8 cellular contexts compared by ENCODE assay signal in the genomic region with DNA sequence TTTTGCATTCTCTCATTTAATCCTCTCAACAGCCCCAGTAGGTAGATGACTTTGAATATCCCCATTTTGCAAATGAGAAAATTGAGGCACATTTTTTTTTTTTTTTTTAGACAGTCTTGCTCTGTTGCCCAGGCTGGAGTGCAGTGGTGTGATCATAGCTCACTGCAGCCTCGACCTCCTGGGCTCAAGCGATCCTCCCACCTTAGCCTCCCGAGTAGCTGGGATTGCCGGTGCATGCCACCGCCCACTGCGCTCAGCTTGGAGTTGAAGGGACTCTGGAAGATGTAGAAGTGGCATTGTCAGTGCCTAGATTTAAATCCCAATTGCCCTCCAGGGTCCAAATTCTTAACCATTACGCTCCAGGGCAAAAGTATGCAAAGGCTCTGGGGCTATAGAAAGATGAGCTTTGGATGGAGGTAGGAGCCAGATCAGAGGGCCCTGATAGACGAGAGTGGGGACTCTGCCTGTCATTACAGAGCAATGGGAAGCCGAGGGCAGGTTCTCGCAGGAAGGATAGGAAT. TPM values are rescaled to one million over a fixed set of nuclear protein-coding genes. Genes with fewer than 3 reads are reported as not detected.
DNase-seq lines count a peak whose midpoint lies in the region; FAIRE-seq and TF ChIP-seq lines count a peak whose summit lies in the region.

No MANE protein-coding gene starts in this region.

- H3K27ac Mint-ChIP-seq in Caco-2 (ENCODE audit: unreplicated experiment) = peak overlapping the region; percentile 63

- H4K20me1 ChIP-seq in PC-9 (ENCODE audit: insufficient read depth) = no peaks in the 10 kb centered on the region
- H4K20me1 ChIP-seq in endothelial cell of umbilical vein (replicated peaks; ENCODE audit: control insufficient read depth, extremely low read depth, insufficient read depth, low read length) = no peaks in the 10 kb centered on the region

- intact Hi-C loops in Caco-2 (cut with micrococcal nuclease; ENCODE audit: unreplicated experiment) = no loop called here
- intact Hi-C loops in PC-9 (cut with micrococcal nuclease; ENCODE audit: unreplicated experiment) = loop anchor here (1.0 kb wide), 1 partner anchor 13 kb away; no protein-coding TSS in a partner anchor
- intact Hi-C loops in endothelial cell of umbilical vein (cut with micrococcal nuclease) = loop anchor here (1.0 to 5.0 kb wide), 2 partner anchors 13 to 34 kb away; partner anchors contain the start of gene PEX11G

- H3K4me2 ChIP-seq in PC-9 (peak overlapping the region; percentile 99), endothelial cell of umbilical vein (ENCODE audit: insufficient read depth, low read length) (peak overlapping the region; percentile 91), trophoblast cell (ENCODE audit: low read length) (peak overlapping the region; percentile 88)

- peaks cover 12% of the 10 kb centered on the region for H3K79me1 ChIP-seq in trophoblast cell (ENCODE audit: low read length)

- H4K12ac ChIP-seq in trophoblast cell (ENCODE audit: low read depth, low read length) = peak overlapping the region; percentile 96

- no peaks in the 10 kb centered on the region for H3K9me1 ChIP-seq in endothelial cell of umbilical vein (replicated peaks; ENCODE audit: control insufficient read depth, extremely low read depth, insufficient read depth, low read length)

- H3K4me1 ChIP-seq in Caco-2 (peaks cover 10% of the 10 kb centered on the region), PC-9 (replicated peaks; ENCODE audit: insufficient read depth) (peaks cover 21% of the 10 kb centered on the region), endothelial cell of umbilical vein (ENCODE audit: control insufficient read depth, extremely low read depth, insufficient read depth, low read length) (peaks cover 22% of the 10 kb centered on the region), trophoblast cell (ENCODE audit: control insufficient read depth in 1 of 2, insufficient read depth in 2 of 2, low read length in 2 of 2) (peaks cover 11 to 16% of the 10 kb centered on the region in 2 experiments)

- no peak overlapping the region for H2AK5ac ChIP-seq in trophoblast cell (ENCODE audit: low read length)

- peak overlapping the region; percentile 84 for H3K14ac ChIP-seq in trophoblast cell (ENCODE audit: low read length)

- BruUV-seq in Caco-2 (replicated peaks; lab: Mats Ljungman, UMichigan) (no TSS peak), PC-9 (replicated peaks; lab: Mats Ljungman, UMichigan) (no TSS peak), endothelial cell of umbilical vein (replicated peaks; lab: Mats Ljungman, UMichigan) (no TSS peak)

- H2AFZ ChIP-seq in PC-9 = peak overlapping the region; percentile 39; the same call in 1 of the 2 replicates
- peak overlapping the region; percentile 92 for H2AFZ ChIP-seq in endothelial cell of umbilical vein (ENCODE audit: low read depth, low read length)
- no peak overlapping the region for H2AFZ ChIP-seq in trophoblast cell (ENCODE audit: insufficient read depth, low read length, poor library complexity)

- H3K9me2 ChIP-seq in PC-9 (ENCODE audit: insufficient read depth) = no peaks in the 10 kb centered on the region

- H3K27ac ChIP-seq in PC-9 = no peak overlapping the region
- no peak overlapping the region for H3K27ac ChIP-seq in endothelial cell of umbilical vein (ENCODE audit: insufficient read depth, low read depth, low read length)
- peak overlapping the region; percentile 22 for H3K27ac ChIP-seq in trophoblast cell (ENCODE audit: low read depth, low read length)

- H4K91ac ChIP-seq in trophoblast cell (ENCODE audit: low read depth, low read length) = peak overlapping the region; percentile 87

- H3K27me3 ChIP-seq in Caco-2 (replicated peaks; ENCODE audit: control insufficient read depth, insufficient read depth, low read length) (no peaks in the 10 kb centered on the region), PC-9 (ENCODE audit: insufficient read depth, low read depth) (no peaks in the 10 kb centered on the region), endothelial cell of umbilical vein (ENCODE audit: control insufficient read depth in 2 of 2, insufficient read depth in 2 of 2, low read length in 2 of 2) (no peaks in the 10 kb centered on the region), trophoblast cell (ENCODE audit: insufficient read depth, low read length) (no peaks in the 10 kb centered on the region)

- no peak overlapping the region for H3K18ac ChIP-seq in trophoblast cell (ENCODE audit: low read length)

- H3K79me2 ChIP-seq in PC-9 (ENCODE audit: low read depth) = peaks cover 13% of the 10 kb centered on the region; the same call in 1 of the 2 replicates
- H3K79me2 ChIP-seq in endothelial cell of umbilical vein (ENCODE audit: control insufficient read depth, insufficient read depth, low read length) = peaks cover 9% of the 10 kb centered on the region
- H3K79me2 ChIP-seq in trophoblast cell (ENCODE audit: control insufficient read depth, insufficient read depth, low read length, poor library complexity) = peaks cover 10% of the 10 kb centered on the region

- H3F3A ChIP-seq in PC-9 (ENCODE audit: insufficient read depth, low read depth) = peaks cover 40% of the 10 kb centered on the region

- H2BK5ac ChIP-seq in trophoblast cell (ENCODE audit: low read depth, low read length, poor library complexity) = peak overlapping the region; percentile 70

- H3K4me3 Mint-ChIP-seq in Caco-2 (ENCODE audit: unreplicated experiment) = peak overlapping the region; percentile 85

- H3K4ac ChIP-seq in trophoblast cell (ENCODE audit: low read depth, low read length) = no peak overlapping the region

- H3K23ac ChIP-seq in trophoblast cell (ENCODE audit: low read length) = no peak overlapping the region

- CTCF ChIA-PET in Caco-2 (lab: Charles Lee) (interaction anchor here (1.0 to 1.2 kb wide), 2 partner anchors 25 to 47 kb away, joined by 5 read pairs; a partner anchor contains a TSS), PC-9 (lab: Charles Lee) (no interaction called here), endothelial cell of umbilical vein (lab: Charles Lee) (interaction anchor here (1.1 to 2.8 kb wide), 6 partner anchors 11 to 423 kb away, joined by 3 to 11 read pairs (median 4); partner anchors contain the start of gene TRAPPC5)

- no peak for TF ChIP-seq POLR2A in endothelial cell of umbilical vein (IDR thresholded peaks at IDR 0.05; ENCODE audit: low read depth, low read length)

- peak overlapping the region; percentile 38 for H2BK12ac ChIP-seq in trophoblast cell (ENCODE audit: low read length)

- H3K9ac ChIP-seq in endothelial cell of umbilical vein (replicated peaks; ENCODE audit: extremely low read depth, insufficient read depth, low read length) (peak overlapping the region; percentile 51), trophoblast cell (ENCODE audit: low read length) (no peak overlapping the region)

- H3K4me1 Mint-ChIP-seq in Caco-2 (ENCODE audit: low read depth, unreplicated experiment) = peaks cover 9% of the 10 kb centered on the region

- H3K4me3 ChIP-seq in Caco-2 (ENCODE audit: low read depth, low read length) (peak overlapping the region; percentile 29), PC-9 (peak overlapping the region; percentile 89; the same call in 1 of the 2 replicates), endothelial cell of umbilical vein (replicated peaks in 1 of 3; ENCODE audit: insufficient read depth in 1 of 3, low read depth in 1 of 3, low read length in 3 of 3) (peak overlapping the region in 2 of 3 experiments; percentile 35 to 59), trophoblast cell (ENCODE audit: low read depth, low read length) (no peak overlapping the region)

- dilution Hi-C loops in endothelial cell of umbilical vein (cut with MboI; ENCODE audit: extremely low pct_ligation_motif_present, low sequenced_read_pairs) = no loop called here

- H4K8ac ChIP-seq in trophoblast cell (ENCODE audit: low read depth, low read length) = peak overlapping the region; percentile 92

- DNase-seq in Caco-2 (no peak), PC-9 (no peak), endothelial cell of umbilical vein (ENCODE audit: low read depth, low spot score) (no peak), trophoblast cell (peak in 1 of 2 donors; percentile 38), OCI-M1 (lab: John Stamatoyannopoulos, UW) (no peak), UCSD-AML1 (lab: John Stamatoyannopoulos, UW; ENCODE audit: unreplicated experiment) (no peak), kidney glomerular epithelial cell (lab: John Stamatoyannopoulos, UW) (no peak), ureter (ENCODE audit: low spot score) (no peak)

- FAIRE-seq in endothelial cell of umbilical vein (lab: Jason Lieb, UNC) = no peak

- H3K9me3 Mint-ChIP-seq in Caco-2 (ENCODE audit: unreplicated experiment) = no peaks in the 10 kb centered on the region

- H3K36me3 ChIP-seq in Caco-2 (ENCODE audit: control insufficient read depth, insufficient read depth, low read length) (peaks cover 1% of the 10 kb centered on the region; the same call in 1 of the 2 replicates), PC-9 (ENCODE audit: low read depth) (no peaks in the 10 kb centered on the region), endothelial cell of umbilical vein (ENCODE audit: control insufficient read depth in 2 of 2, extremely low read depth in 1 of 2, insufficient read depth in 2 of 2, low read length in 2 of 2) (peaks cover 0 to 17% of the 10 kb centered on the region in 2 experiments), trophoblast cell (ENCODE audit: control insufficient read depth in 1 of 2, insufficient read depth in 2 of 2, low read length in 2 of 2) (peaks cover 33 to 41% of the 10 kb centered on the region in 2 experiments)

- H3K36me3 Mint-ChIP-seq in Caco-2 (ENCODE audit: insufficient read depth, unreplicated experiment) = peaks cover 20% of the 10 kb centered on the region

- H3K27me3 Mint-ChIP-seq in Caco-2 (ENCODE audit: insufficient read depth, unreplicated experiment) = no peaks in the 10 kb centered on the region

- no CpG with 5 or more reads among the region's 10 CpGs for WGBS in trophoblast cell (ENCODE audit: extremely low coverage, insufficient coverage, insufficient read length)

- POLR2A ChIA-PET in Caco-2 (lab: Charles Lee) (interaction anchor here (1.0 kb wide), 1 partner anchor 13 kb away, joined by 4 read pairs; the partner anchor contains the start of gene PNPLA6), PC-9 (lab: Charles Lee; ENCODE audit: unreplicated experiment) (no interaction called here), endothelial cell of umbilical vein (lab: Charles Lee) (interaction anchor here (0.6 to 1.5 kb wide), 2 partner anchors 12 to 18 kb away, joined by 4 to 12 read pairs; no protein-coding TSS in a partner anchor)

- no peak for TF ChIP-seq CTCF in Caco-2 (IDR thresholded peaks at IDR 0.05; ENCODE audit: insufficient read depth in 1 of 2, low read depth in 1 of 2, low read length in 1 of 2, severe bottlenecking in 1 of 2, unreplicated experiment in 1 of 2)
- TF ChIP-seq CTCF in PC-9 (conservative IDR thresholded peaks at IDR 0.05) = no peak
- no peak for TF ChIP-seq CTCF in endothelial cell of umbilical vein (IDR thresholded peaks at IDR 0.05; ENCODE audit: extremely low read depth in 1 of 2, insufficient read depth in 1 of 2, low read depth in 1 of 2, low read length in 2 of 2)

- H3K9me3 ChIP-seq in Caco-2 = no peaks in the 10 kb centered on the region
- no peaks in the 10 kb centered on the region for H3K9me3 ChIP-seq in PC-9 (ENCODE audit: insufficient read depth, low read depth)
- no peaks in the 10 kb centered on the region for H3K9me3 ChIP-seq in endothelial cell of umbilical vein (replicated peaks; ENCODE audit: control insufficient read depth, insufficient read depth, low read length)
- H3K9me3 ChIP-seq in trophoblast cell (ENCODE audit: insufficient read depth, low read depth, low read length) = no peaks in the 10 kb centered on the region

- H2BK120ac ChIP-seq in trophoblast cell (ENCODE audit: insufficient read depth, low read length, poor library complexity) = peak overlapping the region; percentile 75

RNA-seq across cellular contexts. Expression of gene MCOLN1, which starts 0.8 kb away (rescaled TPM):
- total RNA-seq in Caco-2 (2022) (16.1 and 16.2 TPM in 2 replicates), PC-9 (2021) (10.4 and 16.0 TPM in 2 replicates), endothelial cell of umbilical vein (23.0 and 26.9 TPM in 2 replicates), ureter (20.0 TPM)
- polyA plus RNA-seq in endothelial cell of umbilical vein = 60.9 and 84.6 TPM in 2 replicates
- 22.8 and 29.4 TPM in 2 replicates for polyA plus RNA-seq in endothelial cell of umbilical vein (2011; cell fraction: cytosol; rRNA removed)
- 67.0 and 81.1 TPM in 2 replicates for polyA plus RNA-seq in endothelial cell of umbilical vein (2011; cell fraction: nucleus; rRNA removed)
- polyA plus RNA-seq in endothelial cell of umbilical vein (2012) = 24.1 and 24.6 TPM in 2 replicates
- 40.6 and 63.5 TPM in 2 replicates for polyA minus RNA-seq in endothelial cell of umbilical vein
- 19.8 TPM for polyA minus RNA-seq in endothelial cell of umbilical vein (2011; cell fraction: cytosol; rRNA and poly(A)+ RNA removed)
- polyA minus RNA-seq in endothelial cell of umbilical vein (2011; cell fraction: nucleus; rRNA and poly(A)+ RNA removed) = 20.9 and 21.5 TPM in 2 replicates
- polyA plus RNA-seq in trophoblast cell (2013) = 26.7 and 29.7 TPM in 2 replicates

RNA-seq across cellular contexts. Expression of gene ZNF358, which starts 5.7 kb away (rescaled TPM):
- 29.4 TPM in 2 replicates for total RNA-seq in Caco-2 (2022)
- 60.7 and 85.3 TPM in 2 replicates for total RNA-seq in PC-9 (2021)
- 51.2 and 52.1 TPM in 2 replicates for total RNA-seq in endothelial cell of umbilical vein
- polyA plus RNA-seq in endothelial cell of umbilical vein = 83.2 and 90.6 TPM in 2 replicates
- 49.9 and 66.1 TPM in 2 replicates for polyA plus RNA-seq in endothelial cell of umbilical vein (2011; cell fraction: cytosol; rRNA removed)
- 19.7 and 22.3 TPM in 2 replicates for polyA plus RNA-seq in endothelial cell of umbilical vein (2011; cell fraction: nucleus; rRNA removed)
- polyA plus RNA-seq in endothelial cell of umbilical vein (2012) = 41.0 and 45.0 TPM in 2 replicates
- polyA minus RNA-seq in endothelial cell of umbilical vein = 20.9 and 27.3 TPM in 2 replicates
- polyA minus RNA-seq in endothelial cell of umbilical vein (2011; cell fraction: cytosol; rRNA and poly(A)+ RNA removed) = 18.3 TPM
- 7.5 and 12.5 TPM in 2 replicates for polyA minus RNA-seq in endothelial cell of umbilical vein (2011; cell fraction: nucleus; rRNA and poly(A)+ RNA removed)
- polyA plus RNA-seq in trophoblast cell (2013) = 94.3 and 106 TPM in 2 replicates
- 34.3 TPM for total RNA-seq in ureter

RNA-seq across cellular contexts. Expression of gene PNPLA6, which starts 13.9 kb away (rescaled TPM):
- total RNA-seq in Caco-2 (2022) = 67.6 and 79.2 TPM in 2 replicates
- 121 and 139 TPM in 2 replicates for total RNA-seq in PC-9 (2021)
- 163 and 164 TPM in 2 replicates for total RNA-seq in endothelial cell of umbilical vein
- polyA plus RNA-seq in endothelial cell of umbilical vein = 106 and 117 TPM in 2 replicates
- polyA plus RNA-seq in endothelial cell of umbilical vein (2011; cell fraction: cytosol; rRNA removed) = 52.1 and 73.6 TPM in 2 replicates
- 201 and 245 TPM in 2 replicates for polyA plus RNA-seq in endothelial cell of umbilical vein (2011; cell fraction: nucleus; rRNA removed)
- 88.8 and 135 TPM in 2 replicates for polyA plus RNA-seq in endothelial cell of umbilical vein (2012)
- 88.0 and 107 TPM in 2 replicates for polyA minus RNA-seq in endothelial cell of umbilical vein
- 38.6 TPM for polyA minus RNA-seq in endothelial cell of umbilical vein (2011; cell fraction: cytosol; rRNA and poly(A)+ RNA removed)
- 62.7 and 125 TPM in 2 replicates for polyA minus RNA-seq in endothelial cell of umbilical vein (2011; cell fraction: nucleus; rRNA and poly(A)+ RNA removed)
- 73.4 and 78.6 TPM in 2 replicates for polyA plus RNA-seq in trophoblast cell (2013)
- total RNA-seq in ureter = 79.5 TPM

RNA-seq across cellular contexts. Expression of gene PEX11G, which starts 32.8 kb away (rescaled TPM):
- 3.9 TPM in 2 replicates for total RNA-seq in Caco-2 (2022)
- total RNA-seq in PC-9 (2021) = 10.5 and 16.0 TPM in 2 replicates
- total RNA-seq in endothelial cell of umbilical vein = 1.3 and 1.6 TPM in 2 replicates
- polyA plus RNA-seq in endothelial cell of umbilical vein = 1.9 and 2.4 TPM in 2 replicates
- 1.0 and 1.8 TPM in 2 replicates for polyA plus RNA-seq in endothelial cell of umbilical vein (2011; cell fraction: cytosol; rRNA removed)
- polyA plus RNA-seq in endothelial cell of umbilical vein (2011; cell fraction: nucleus; rRNA removed) = 0.40 and 0.59 TPM in 2 replicates
- polyA plus RNA-seq in endothelial cell of umbilical vein (2012) = 0.59 and 1.5 TPM in 2 replicates
- polyA minus RNA-seq in endothelial cell of umbilical vein = 0.44 and 1.5 TPM in 2 replicates
- polyA minus RNA-seq in endothelial cell of umbilical vein (2011; cell fraction: cytosol; rRNA and poly(A)+ RNA removed) = 1.2 TPM
- polyA minus RNA-seq in endothelial cell of umbilical vein (2011; cell fraction: nucleus; rRNA and poly(A)+ RNA removed) = not detected in 2 replicates
- 0.92 and 0.94 TPM in 2 replicates for polyA plus RNA-seq in trophoblast cell (2013)
- total RNA-seq in ureter = 7.8 TPM
